8 cellular contexts compared by ENCODE assay signal in genomic region chr15:29139540-29140459, GRCh38.
A peak's percentile ranks its signal among the peaks of the same experiment; 100 is the strongest.
DNase-seq lines count a peak whose midpoint lies in the region; ATAC-seq, FAIRE-seq and TF ChIP-seq lines count a peak whose summit lies in the region.

No MANE protein-coding gene starts in this region.

- H3K9me3 ChIP-seq in OCI-LY1 (ENCODE audit: low read length) (no peaks in the 10 kb centered on the region), parathyroid adenoma (ENCODE audit: control insufficient read depth, low read length) (no peaks in the 10 kb centered on the region)

- H3K27ac ChIP-seq in OCI-LY1 (ENCODE audit: low read depth, low read length, poor library complexity, severe bottlenecking) (no peak overlapping the region), parathyroid adenoma (no peak overlapping the region)

- H2AFZ ChIP-seq in OCI-LY1 (ENCODE audit: low read length) (no peak overlapping the region), parathyroid adenoma (no peak overlapping the region)

- no peak overlapping the region for H3K4me3 ChIP-seq in OCI-LY1 (ENCODE audit: low read depth, low read length, poor library complexity, severe bottlenecking)
- no peak overlapping the region for H3K4me3 ChIP-seq in parathyroid adenoma (ENCODE audit: low read depth, low read length)

- no peaks in the 10 kb centered on the region for H3F3A ChIP-seq in OCI-LY1 (ENCODE audit: insufficient read depth, low read length)

- ATAC-seq in HG02610 (IDR thresholded peaks at IDR 0.05; ENCODE audit: unreplicated experiment) = peak; percentile 51
- ATAC-seq in GM19324 (IDR thresholded peaks at IDR 0.05; ENCODE audit: low FRiP score, unreplicated experiment) = no peak

- peak; percentile 82 for TF ChIP-seq CTCF in OCI-LY1 (IDR thresholded peaks at IDR 0.05; ENCODE audit: low read length)
- TF ChIP-seq CTCF in parathyroid adenoma (IDR thresholded peaks at IDR 0.05) = peak; percentile 57

- H3K9ac ChIP-seq in OCI-LY1 (ENCODE audit: low read length) = no peak overlapping the region
- no peak overlapping the region for H3K9ac ChIP-seq in parathyroid adenoma

- no peaks in the 10 kb centered on the region for H4K20me1 ChIP-seq in OCI-LY1 (ENCODE audit: insufficient read depth, low read length)

- H3K27me3 ChIP-seq in OCI-LY1 (ENCODE audit: insufficient read depth, low read length) (peaks cover 3% of the 10 kb centered on the region; the same call in 1 of the 2 replicates), parathyroid adenoma (ENCODE audit: control insufficient read depth, insufficient read depth, low read length) (no peaks in the 10 kb centered on the region)

- H3K4me1 ChIP-seq in OCI-LY1 (ENCODE audit: insufficient read depth, low read length, severe bottlenecking) (no peaks in the 10 kb centered on the region), parathyroid adenoma (no peaks in the 10 kb centered on the region)

- H3K9me2 ChIP-seq in OCI-LY1 (ENCODE audit: low read depth, low read length) = no peaks in the 10 kb centered on the region

- FAIRE-seq in frontal cortex (lab: Jason Lieb, UNC) = no peak

- no peak overlapping the region for H3K4me2 ChIP-seq in OCI-LY1 (ENCODE audit: low read length)
- H3K4me2 ChIP-seq in parathyroid adenoma (ENCODE audit: low read length) = no peak overlapping the region

- H3K79me2 ChIP-seq in OCI-LY1 (ENCODE audit: insufficient read depth, low read length) (no peaks in the 10 kb centered on the region), parathyroid adenoma (no peaks in the 10 kb centered on the region)

- H3K36me3 ChIP-seq in OCI-LY1 (ENCODE audit: insufficient read depth, low read length) (no peaks in the 10 kb centered on the region), parathyroid adenoma (ENCODE audit: control insufficient read depth, insufficient read depth, low read length) (no peaks in the 10 kb centered on the region)

- DNase-seq in ELR (ENCODE audit: low read depth) (peak; percentile 48), frontal cortex (ENCODE audit: low spot score in 2 of 2) (peak; percentile 62 to 84), NCI-H187 treated with DMSO at 0.1 percent for 48 hours (lab: John Stamatoyannopoulos, UW) (no peak)
- DNase-seq in activated T-helper 1 cell treated with anti-CD3 and anti-CD28 coated beads, Interleukin-2, amount 50 U/mL, for 16 hours (ENCODE audit: low read depth in 1 of 2, low spot score in 1 of 2) = peak; percentile 23 to 25
